ENCODE assay signal across 1 cellular context in genomic region chr13:29292045-29292444, GRCh38.
TF ChIP-seq lines count a peak whose summit lies in the region.

No MANE protein-coding gene starts in this region.

TF ChIP-seq in H1, 55 proteins besides CTCF, POLR2A, EP300 and RAD21 (continued from another document):
- TF ChIP-seq CHD7 (IDR thresholded peaks at IDR 0.05; ENCODE audit: insufficient replicate concordance, low read length) (no peak), EZH2 (IDR thresholded peaks at IDR 0.05; ENCODE audit: low read depth, low read length, severe bottlenecking) (no peak), E2F6 (IDR thresholded peaks at IDR 0.05) (no peak), FOSL1 (IDR thresholded peaks at IDR 0.05; ENCODE audit: insufficient read depth, low read depth, low read length) (no peak)
